19 cellular contexts compared by ENCODE assay signal in genomic region chr12:64938179-64938578, GRCh38.
DNase-seq lines count a peak whose midpoint lies in the region; ATAC-seq and TF ChIP-seq lines count a peak whose summit lies in the region.
"Had no signal": no experiment of that assay in that cellular context is flagged by ENCODE, and none has a peak within 500 bp of the region (broad histone marks: within the 10 kb centered on the region; RNA-seq: fewer than 3 reads in every experiment).

No MANE protein-coding gene starts in this region.

- H3K9me3 Mint-ChIP-seq in GM23338, result no peaks in the 10 kb centered on the region
- H3K9me3 Mint-ChIP-seq in endodermal cell, result no peaks in the 10 kb centered on the region
- H3K9me3 Mint-ChIP-seq: CD8-positive, alpha-beta memory T cell had no signal

- TF ChIP-seq CTCF in GM23338 (conservative IDR thresholded peaks at IDR 0.05; ENCODE audit: low read depth in 2 of 2) (peak in 1 of 2 experiments; percentile 45; a peak in 2 of 4 replicates), endodermal cell (conservative IDR thresholded peaks at IDR 0.05) (peak; percentile 40)

- no peaks in the 10 kb centered on the region for H4K20me1 ChIP-seq in GM23338 (replicated peaks; ENCODE audit: insufficient read depth)
- H4K20me1 ChIP-seq: BLaER1 treated with 17β-estradiol and CSF1 and Interleukin-3, amounts not matched to agents 10 nM and 100 nM had no signal

- no peak overlapping the region for H3K4me2 ChIP-seq in GM23338
- H3K4me2 ChIP-seq: BLaER1 treated with 17β-estradiol and CSF1 and Interleukin-3, amounts not matched to agents 10 nM and 100 nM had no signal

- H3K36me3 Mint-ChIP-seq in GM23338 (ENCODE audit: low read depth) (no peaks in the 10 kb centered on the region), endodermal cell (ENCODE audit: low read depth) (no peaks in the 10 kb centered on the region)
- H3K36me3 Mint-ChIP-seq: CD4-positive, CD25-positive, alpha-beta regulatory T cell; CD8-positive, alpha-beta memory T cell had no signal

- H3F3A ChIP-seq in GM23338 (replicated peaks; ENCODE audit: low read depth), result no peaks in the 10 kb centered on the region

- H3K9me2 ChIP-seq in GM23338 (ENCODE audit: insufficient read depth), result peaks cover 6% of the 10 kb centered on the region; the same call in 1 of the 2 replicates

- H3K4me3 ChIP-seq in GM23338 (no peak overlapping the region), endodermal cell (ENCODE audit: low read length) (no peak overlapping the region)
- H3K4me3 ChIP-seq: BLaER1 treated with 17β-estradiol and CSF1 and Interleukin-3, amounts not matched to agents 10 nM and 100 nM; HAP-1; K562 had no signal

- H3K36me3 ChIP-seq in GM23338 (ENCODE audit: insufficient read depth), result no peaks in the 10 kb centered on the region
- H3K36me3 ChIP-seq in endodermal cell (ENCODE audit: control insufficient read depth, insufficient read depth, low read length), result no peaks in the 10 kb centered on the region
- H3K36me3 ChIP-seq: BLaER1 treated with 17β-estradiol and CSF1 and Interleukin-3, amounts not matched to agents 10 nM and 100 nM; HAP-1 had no signal

- H3K27me3 Mint-ChIP-seq in GM23338 (ENCODE audit: insufficient read depth, low read depth, poor library complexity) (peaks cover 5% of the 10 kb centered on the region), endodermal cell (ENCODE audit: insufficient read depth) (no peaks in the 10 kb centered on the region)

- no peak overlapping the region for H3K9ac ChIP-seq in endodermal cell (ENCODE audit: extremely low read depth, low read length, poor library complexity, severe bottlenecking)
- H3K9ac ChIP-seq: BLaER1 treated with 17β-estradiol and CSF1 and Interleukin-3, amounts not matched to agents 10 nM and 100 nM had no signal

- H3K4me1 Mint-ChIP-seq in GM23338 (peaks cover 7% of the 10 kb centered on the region), endodermal cell (peaks cover 12% of the 10 kb centered on the region)
- H3K4me1 Mint-ChIP-seq: B cell; CD4-positive, CD25-positive, alpha-beta regulatory T cell; CD8-positive, alpha-beta memory T cell had no signal

- H3K4me3 Mint-ChIP-seq in GM23338, result no peak overlapping the region
- H3K4me3 Mint-ChIP-seq in endodermal cell, result no peak overlapping the region
- H3K4me3 Mint-ChIP-seq: B cell; CD4-positive, CD25-positive, alpha-beta regulatory T cell; CD8-positive, alpha-beta memory T cell had no signal

- H3K27ac ChIP-seq in GM23338 (ENCODE audit: low read depth) (no peak overlapping the region), endodermal cell (ENCODE audit: low read depth, low read length) (no peak overlapping the region)
- H3K27ac ChIP-seq: BLaER1 treated with 17β-estradiol and CSF1 and Interleukin-3, amounts not matched to agents 10 nM and 100 nM; HL-60 had no signal

- no peaks in the 10 kb centered on the region for H3K9me3 ChIP-seq in endodermal cell (ENCODE audit: control insufficient read depth, low read length)
- H3K9me3 ChIP-seq: Caco-2, HAP-1 had no signal

- H2AFZ ChIP-seq in GM23338, result no peak overlapping the region

- H3K27me3 ChIP-seq in GM23338 (ENCODE audit: insufficient read depth) (no peaks in the 10 kb centered on the region), endodermal cell (ENCODE audit: control insufficient read depth, insufficient read depth, low read length, poor library complexity, severe bottlenecking) (no peaks in the 10 kb centered on the region)

- 78 to 100% methylated on average over 1 to 2 of the region's 2 CpGs for WGBS in endodermal cell (ENCODE audit: insufficient coverage in 1 of 2, insufficient read length in 1 of 2), 2 experiments

- ATAC-seq in GM23338 (peak; percentile 42; the same call in 1 of the 3 replicates), HG03097 (IDR thresholded peaks at IDR 0.05; ENCODE audit: low FRiP score, unreplicated experiment) (no peak)
- ATAC-seq: K562 had no signal

- peaks cover 5% of the 10 kb centered on the region; the same call in 1 of the 2 replicates for H3K4me1 ChIP-seq in GM23338 (ENCODE audit: insufficient read depth)
- H3K4me1 ChIP-seq in endodermal cell (ENCODE audit: control insufficient read depth, insufficient read depth, low read length), result peaks cover 7% of the 10 kb centered on the region
- H3K4me1 ChIP-seq: Caco-2, HAP-1 had no signal

- H3K27ac Mint-ChIP-seq in GM23338 (no peak overlapping the region), endodermal cell (no peak overlapping the region)
- H3K27ac Mint-ChIP-seq: B cell; CD8-positive, alpha-beta memory T cell had no signal

- DNase-seq in GM23338 (ENCODE audit: low spot score) (no peak), LHCN-M2 (ENCODE audit: low read depth) (peak; percentile 36), SW480 (ENCODE audit: low spot score) (peak; percentile 2), endodermal cell (no peak), DMS53 (lab: John Stamatoyannopoulos, UW) (no peak), NOMO-1 (lab: John Stamatoyannopoulos, UW; ENCODE audit: unreplicated experiment in 2 of 2) (no peak)
- DNase-seq: Caco-2; CD4-positive, CD25-positive, alpha-beta regulatory T cell; CD8-positive, alpha-beta memory T cell; DMS79; GF-D8; GOT3; IMR-90 had no signal

- no peaks in the 10 kb centered on the region for H3K79me2 ChIP-seq in GM23338 (replicated peaks; ENCODE audit: insufficient read depth)

TF ChIP-seq in GM23338, 12 proteins besides CTCF, POLR2A, EP300 and RAD21:
- no peak for TF ChIP-seq POLR2AphosphoS5 (IDR thresholded peaks at IDR 0.05; ENCODE audit: low read depth)
- peak; percentile 71 for TF ChIP-seq ZNF462 (CRISPR knock-in tag; IDR thresholded peaks at IDR 0.05)

Comparison
In these comparisons a context has a peak if more than half of its experiments do, and no peak if none do; other contexts are left out.
1. DNase-seq: peak in LHCN-M2 (single experiment) and SW480 (single experiment); none in GM23338 (single experiment), endodermal cell (single experiment), DMS53 (single experiment) and NOMO-1 (0 of 2).